Comparison of ENCODE assay signal across 14 cellular contexts in the genomic region with DNA sequence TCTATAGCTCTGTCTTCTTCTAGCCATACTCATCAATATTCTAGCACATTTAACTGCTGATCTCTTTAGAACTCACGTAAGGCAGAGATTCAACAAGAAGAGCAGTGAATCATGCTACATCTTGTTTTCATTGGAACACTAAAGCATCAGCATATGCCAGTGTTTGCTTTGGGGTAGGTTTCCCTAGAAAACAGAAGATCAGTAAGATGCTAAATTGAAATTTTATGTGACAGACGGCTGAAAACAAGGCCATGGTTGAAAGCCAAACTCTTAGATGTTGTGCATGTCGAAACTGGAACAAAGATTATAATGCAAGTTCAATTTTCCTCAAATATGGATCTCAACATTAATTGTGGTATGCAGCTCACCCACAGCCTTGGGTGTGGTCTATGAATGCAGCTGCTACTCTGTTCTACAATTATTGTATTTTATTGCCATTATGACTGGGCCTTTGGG.
A peak's percentile ranks its signal among the peaks of the same experiment; 100 is the strongest.
DNase-seq lines count a peak whose midpoint lies in the region; ATAC-seq and TF ChIP-seq lines count a peak whose summit lies in the region.
"Had no signal": no experiment of that assay in that cellular context is flagged by ENCODE, and none has a peak within 500 bp of the region (broad histone marks: within the 10 kb centered on the region; RNA-seq: fewer than 3 reads in every experiment).

No MANE protein-coding gene starts in this region.

- H3K79me2 ChIP-seq in PC-9 (ENCODE audit: low read depth): 0 out of 2 replicates have a peak, but pooled peaks cover 7% of the 10 kb centered on the region

- no peaks in the 10 kb centered on the region for H3K27me3 Mint-ChIP-seq in Calu3 (ENCODE audit: unreplicated experiment)
- H3K27me3 Mint-ChIP-seq in nephron (ENCODE audit: low read depth): no peaks in the 10 kb centered on the region
- H3K27me3 Mint-ChIP-seq: activated naive CD8-positive, alpha-beta T cell treated with anti-CD3 and anti-CD28 coated beads for 36 hours; dendritic cell treated with granulocyte-macrophage colony-stimulating factor and Interleukin-4, amounts not matched to agents 40 ng/mL and 50 ng/mL, for 4 days had no signal

- H3K9me2 ChIP-seq in PC-9 (ENCODE audit: insufficient read depth): no peaks in the 10 kb centered on the region

- H3K4me1 ChIP-seq in PC-9 (replicated peaks; ENCODE audit: insufficient read depth): peaks cover 21% of the 10 kb centered on the region

- H3K27ac Mint-ChIP-seq in Calu3 (ENCODE audit: unreplicated experiment) (peak overlapping the region; percentile 30), nephron (peak overlapping the region; percentile 28 to 73 (median 36))
- H3K27ac Mint-ChIP-seq: activated naive CD8-positive, alpha-beta T cell treated with anti-CD3 and anti-CD28 coated beads for 36 hours; dendritic cell treated with granulocyte-macrophage colony-stimulating factor and Interleukin-4, amounts not matched to agents 40 ng/mL and 50 ng/mL, for 4 days had no signal

- 0 out of 2 replicates have a peak, but pooled peaks cover 4% of the 10 kb centered on the region for H3K9me3 ChIP-seq in PC-9 (ENCODE audit: insufficient read depth, low read depth)

- ATAC-seq in esophagus mucosa: peak; percentile 69
- ATAC-seq in GM19455 (IDR thresholded peaks at IDR 0.05; ENCODE audit: unreplicated experiment): no peak

- H3F3A ChIP-seq in PC-9 (ENCODE audit: insufficient read depth, low read depth): peaks cover 3% of the 10 kb centered on the region; the same call in 1 of the 2 replicates

- H2AFZ ChIP-seq in PC-9: no peak overlapping the region

- no peak for TF ChIP-seq CTCF in Calu3 (IDR thresholded peaks at IDR 0.05; ENCODE audit: unreplicated experiment)
- no peak for TF ChIP-seq CTCF in PC-9 (conservative IDR thresholded peaks at IDR 0.05)
- TF ChIP-seq CTCF in nephron (IDR thresholded peaks at IDR 0.05; ENCODE audit: unreplicated experiment in 3 of 3): no peak

- H4K20me1 ChIP-seq in PC-9 (ENCODE audit: insufficient read depth): no peaks in the 10 kb centered on the region

- intact Hi-C loops in Calu3 (cut with micrococcal nuclease; ENCODE audit: unreplicated experiment) (no loop called here), PC-9 (cut with micrococcal nuclease; ENCODE audit: unreplicated experiment) (no loop called here)

- POLR2A ChIA-PET in PC-9 (lab: Charles Lee; ENCODE audit: unreplicated experiment): interaction anchor here (0.5 kb wide), 1 partner anchor 108 kb away, joined by 4 read pairs; a partner anchor contains a TSS

- no TSS peak for BruUV-seq in Calu3 (replicated peaks; lab: Mats Ljungman, UMichigan)
- BruUV-seq in PC-9 (replicated peaks; lab: Mats Ljungman, UMichigan): no TSS peak

- H3K4me3 Mint-ChIP-seq in Calu3 (ENCODE audit: low read depth, unreplicated experiment) (no peak overlapping the region), nephron (no peak overlapping the region)
- H3K4me3 Mint-ChIP-seq: activated naive CD8-positive, alpha-beta T cell treated with anti-CD3 and anti-CD28 coated beads for 36 hours; dendritic cell treated with granulocyte-macrophage colony-stimulating factor and Interleukin-4, amounts not matched to agents 40 ng/mL and 50 ng/mL, for 4 days had no signal

- H3K9me3 Mint-ChIP-seq in Calu3 (ENCODE audit: low read depth, unreplicated experiment) (no peaks in the 10 kb centered on the region), nephron (peaks cover 11% of the 10 kb centered on the region)
- H3K9me3 Mint-ChIP-seq: dendritic cell treated with granulocyte-macrophage colony-stimulating factor and Interleukin-4, amounts not matched to agents 40 ng/mL and 50 ng/mL, for 4 days had no signal

- H3K4me1 Mint-ChIP-seq in Calu3 (ENCODE audit: low read depth, unreplicated experiment): peaks cover 36% of the 10 kb centered on the region
- H3K4me1 Mint-ChIP-seq in nephron: peaks cover 25% of the 10 kb centered on the region

- no peaks in the 10 kb centered on the region for H3K36me3 ChIP-seq in PC-9 (ENCODE audit: low read depth)

- no peaks in the 10 kb centered on the region for H3K36me3 Mint-ChIP-seq in Calu3 (ENCODE audit: insufficient read depth, unreplicated experiment)
- H3K36me3 Mint-ChIP-seq in nephron (ENCODE audit: low read depth): peaks cover 18% of the 10 kb centered on the region

- no peak overlapping the region for H3K4me3 ChIP-seq in PC-9

- H3K27ac ChIP-seq in PC-9: no peak overlapping the region

- CTCF ChIA-PET in Calu3 (lab: Charles Lee): no interaction called here
- CTCF ChIA-PET in PC-9 (lab: Charles Lee): no interaction called here

- in situ Hi-C loops in KBM-7 (cut with MboI; ENCODE audit: low pct_unique_long_range_greater_than_20kb, low sequenced_read_pairs): no loop called here

- 0 out of 2 replicates have a peak overlapping the region, but pooled peaks have one; percentile 45 for H3K4me2 ChIP-seq in PC-9

- H3K27me3 ChIP-seq in PC-9 (ENCODE audit: insufficient read depth, low read depth): no peaks in the 10 kb centered on the region

- no peak for DNase-seq in Calu3
- no peak for DNase-seq in PC-9
- no peak for DNase-seq in KBM-7
- DNase-seq in cerebellar nuclear complex (lab: John Stamatoyannopoulos, UW): no peak
- no peak for DNase-seq in NCI-H82 treated with DMSO at 0.1 percent for 48 hours (lab: John Stamatoyannopoulos, UW; ENCODE audit: unreplicated experiment)
- DNase-seq: activated CD4-positive, CD25-positive, alpha-beta regulatory T cell; activated naive CD8-positive, alpha-beta T cell treated with anti-CD3 and anti-CD28 coated beads for 36 hours; Karpas-422; NCI-H2029 treated with DMSO at 0.1 percent for 48 hours; trophoblast cell had no signal
